1 cellular context compared by ENCODE assay signal in the genomic region with DNA sequence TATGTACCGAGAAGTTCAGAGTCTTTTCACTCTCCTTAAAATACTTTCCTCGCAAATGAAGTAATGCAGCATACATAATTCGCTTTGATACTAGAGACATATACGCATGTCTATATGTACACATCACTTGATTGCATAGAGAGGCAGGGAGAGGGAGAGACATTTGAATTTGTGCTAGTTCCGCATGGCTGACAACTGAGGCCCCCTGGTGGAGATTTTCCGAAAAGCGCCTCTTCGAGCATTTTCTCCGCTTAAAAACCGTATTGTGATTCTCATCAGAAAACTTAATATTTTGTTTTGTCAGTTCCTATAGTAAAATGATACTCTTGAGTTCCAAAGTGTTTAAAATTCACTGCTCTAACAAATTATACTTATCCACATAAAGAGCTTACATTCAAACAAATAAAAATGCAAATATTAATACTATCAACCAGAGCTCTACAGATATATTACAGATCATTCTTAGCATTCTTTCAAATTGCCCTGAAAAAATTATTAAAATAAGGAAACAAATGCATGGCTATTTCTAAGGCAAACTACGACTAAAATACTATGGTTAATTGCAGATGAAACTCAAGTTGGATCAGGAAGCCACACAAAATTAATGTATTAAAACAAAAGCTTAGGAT.
TF ChIP-seq lines count a peak whose summit lies in the region.

No MANE protein-coding gene starts in this region.

TF ChIP-seq in H1, 55 proteins besides CTCF, POLR2A, EP300 and RAD21 (continued from another document):
- TF ChIP-seq FOSL1 (IDR thresholded peaks at IDR 0.05; ENCODE audit: insufficient read depth, low read depth, low read length) (no peak), NANOG (IDR thresholded peaks at IDR 0.05; ENCODE audit: insufficient read depth, low read depth, low read length, poor library complexity, severe bottlenecking) (no peak), CHD1 (IDR thresholded peaks at IDR 0.05; ENCODE audit: low read depth, low read length) (no peak), GABPA (IDR thresholded peaks at IDR 0.05; ENCODE audit: borderline replicate concordance, insufficient read depth, low read length) (no peak), RNF2 (IDR thresholded peaks at IDR 0.05; ENCODE audit: borderline replicate concordance, low read depth, low read length, missing control alignments, poor library complexity, severe bottlenecking) (no peak), SIRT6 (IDR thresholded peaks at IDR 0.05; ENCODE audit: low read length) (no peak), RBBP5 (IDR thresholded peaks at IDR 0.05; ENCODE audit: borderline replicate concordance, low read depth, low read length) (no peak), SP1 (IDR thresholded peaks at IDR 0.05; ENCODE audit: low read depth, low read length) (no peak), CEBPB (IDR thresholded peaks at IDR 0.05; ENCODE audit: low read depth, low read length) (no peak), EZH2 (IDR thresholded peaks at IDR 0.05; ENCODE audit: low read depth, low read length, severe bottlenecking) (no peak), POU5F1 (IDR thresholded peaks at IDR 0.05; ENCODE audit: low read depth, low read length) (no peak)
- TF ChIP-seq, protein P1, sequence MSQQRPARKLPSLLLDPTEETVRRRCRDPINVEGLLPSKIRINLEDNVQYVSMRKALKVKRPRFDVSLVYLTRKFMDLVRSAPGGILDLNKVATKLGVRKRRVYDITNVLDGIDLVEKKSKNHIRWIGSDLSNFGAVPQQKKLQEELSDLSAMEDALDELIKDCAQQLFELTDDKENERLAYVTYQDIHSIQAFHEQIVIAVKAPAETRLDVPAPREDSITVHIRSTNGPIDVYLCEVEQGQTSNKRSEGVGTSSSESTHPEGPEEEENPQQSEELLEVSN (IDR thresholded peaks at IDR 0.05), result no peak
- TF ChIP-seq, protein P2, sequence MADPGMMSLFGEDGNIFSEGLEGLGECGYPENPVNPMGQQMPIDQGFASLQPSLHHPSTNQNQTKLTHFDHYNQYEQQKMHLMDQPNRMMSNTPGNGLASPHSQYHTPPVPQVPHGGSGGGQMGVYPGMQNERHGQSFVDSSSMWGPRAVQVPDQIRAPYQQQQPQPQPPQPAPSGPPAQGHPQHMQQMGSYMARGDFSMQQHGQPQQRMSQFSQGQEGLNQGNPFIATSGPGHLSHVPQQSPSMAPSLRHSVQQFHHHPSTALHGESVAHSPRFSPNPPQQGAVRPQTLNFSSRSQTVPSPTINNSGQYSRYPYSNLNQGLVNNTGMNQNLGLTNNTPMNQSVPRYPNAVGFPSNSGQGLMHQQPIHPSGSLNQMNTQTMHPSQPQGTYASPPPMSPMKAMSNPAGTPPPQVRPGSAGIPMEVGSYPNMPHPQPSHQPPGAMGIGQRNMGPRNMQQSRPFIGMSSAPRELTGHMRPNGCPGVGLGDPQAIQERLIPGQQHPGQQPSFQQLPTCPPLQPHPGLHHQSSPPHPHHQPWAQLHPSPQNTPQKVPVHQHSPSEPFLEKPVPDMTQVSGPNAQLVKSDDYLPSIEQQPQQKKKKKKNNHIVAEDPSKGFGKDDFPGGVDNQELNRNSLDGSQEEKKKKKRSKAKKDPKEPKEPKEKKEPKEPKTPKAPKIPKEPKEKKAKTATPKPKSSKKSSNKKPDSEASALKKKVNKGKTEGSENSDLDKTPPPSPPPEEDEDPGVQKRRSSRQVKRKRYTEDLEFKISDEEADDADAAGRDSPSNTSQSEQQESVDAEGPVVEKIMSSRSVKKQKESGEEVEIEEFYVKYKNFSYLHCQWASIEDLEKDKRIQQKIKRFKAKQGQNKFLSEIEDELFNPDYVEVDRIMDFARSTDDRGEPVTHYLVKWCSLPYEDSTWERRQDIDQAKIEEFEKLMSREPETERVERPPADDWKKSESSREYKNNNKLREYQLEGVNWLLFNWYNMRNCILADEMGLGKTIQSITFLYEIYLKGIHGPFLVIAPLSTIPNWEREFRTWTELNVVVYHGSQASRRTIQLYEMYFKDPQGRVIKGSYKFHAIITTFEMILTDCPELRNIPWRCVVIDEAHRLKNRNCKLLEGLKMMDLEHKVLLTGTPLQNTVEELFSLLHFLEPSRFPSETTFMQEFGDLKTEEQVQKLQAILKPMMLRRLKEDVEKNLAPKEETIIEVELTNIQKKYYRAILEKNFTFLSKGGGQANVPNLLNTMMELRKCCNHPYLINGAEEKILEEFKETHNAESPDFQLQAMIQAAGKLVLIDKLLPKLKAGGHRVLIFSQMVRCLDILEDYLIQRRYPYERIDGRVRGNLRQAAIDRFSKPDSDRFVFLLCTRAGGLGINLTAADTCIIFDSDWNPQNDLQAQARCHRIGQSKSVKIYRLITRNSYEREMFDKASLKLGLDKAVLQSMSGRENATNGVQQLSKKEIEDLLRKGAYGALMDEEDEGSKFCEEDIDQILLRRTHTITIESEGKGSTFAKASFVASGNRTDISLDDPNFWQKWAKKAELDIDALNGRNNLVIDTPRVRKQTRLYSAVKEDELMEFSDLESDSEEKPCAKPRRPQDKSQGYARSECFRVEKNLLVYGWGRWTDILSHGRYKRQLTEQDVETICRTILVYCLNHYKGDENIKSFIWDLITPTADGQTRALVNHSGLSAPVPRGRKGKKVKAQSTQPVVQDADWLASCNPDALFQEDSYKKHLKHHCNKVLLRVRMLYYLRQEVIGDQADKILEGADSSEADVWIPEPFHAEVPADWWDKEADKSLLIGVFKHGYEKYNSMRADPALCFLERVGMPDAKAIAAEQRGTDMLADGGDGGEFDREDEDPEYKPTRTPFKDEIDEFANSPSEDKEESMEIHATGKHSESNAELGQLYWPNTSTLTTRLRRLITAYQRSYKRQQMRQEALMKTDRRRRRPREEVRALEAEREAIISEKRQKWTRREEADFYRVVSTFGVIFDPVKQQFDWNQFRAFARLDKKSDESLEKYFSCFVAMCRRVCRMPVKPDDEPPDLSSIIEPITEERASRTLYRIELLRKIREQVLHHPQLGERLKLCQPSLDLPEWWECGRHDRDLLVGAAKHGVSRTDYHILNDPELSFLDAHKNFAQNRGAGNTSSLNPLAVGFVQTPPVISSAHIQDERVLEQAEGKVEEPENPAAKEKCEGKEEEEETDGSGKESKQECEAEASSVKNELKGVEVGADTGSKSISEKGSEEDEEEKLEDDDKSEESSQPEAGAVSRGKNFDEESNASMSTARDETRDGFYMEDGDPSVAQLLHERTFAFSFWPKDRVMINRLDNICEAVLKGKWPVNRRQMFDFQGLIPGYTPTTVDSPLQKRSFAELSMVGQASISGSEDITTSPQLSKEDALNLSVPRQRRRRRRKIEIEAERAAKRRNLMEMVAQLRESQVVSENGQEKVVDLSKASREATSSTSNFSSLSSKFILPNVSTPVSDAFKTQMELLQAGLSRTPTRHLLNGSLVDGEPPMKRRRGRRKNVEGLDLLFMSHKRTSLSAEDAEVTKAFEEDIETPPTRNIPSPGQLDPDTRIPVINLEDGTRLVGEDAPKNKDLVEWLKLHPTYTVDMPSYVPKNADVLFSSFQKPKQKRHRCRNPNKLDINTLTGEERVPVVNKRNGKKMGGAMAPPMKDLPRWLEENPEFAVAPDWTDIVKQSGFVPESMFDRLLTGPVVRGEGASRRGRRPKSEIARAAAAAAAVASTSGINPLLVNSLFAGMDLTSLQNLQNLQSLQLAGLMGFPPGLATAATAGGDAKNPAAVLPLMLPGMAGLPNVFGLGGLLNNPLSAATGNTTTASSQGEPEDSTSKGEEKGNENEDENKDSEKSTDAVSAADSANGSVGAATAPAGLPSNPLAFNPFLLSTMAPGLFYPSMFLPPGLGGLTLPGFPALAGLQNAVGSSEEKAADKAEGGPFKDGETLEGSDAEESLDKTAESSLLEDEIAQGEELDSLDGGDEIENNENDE (IDR thresholded peaks at IDR 0.05; ENCODE audit: insufficient replicate concordance, low read length), result no peak
